In the genomic region with DNA sequence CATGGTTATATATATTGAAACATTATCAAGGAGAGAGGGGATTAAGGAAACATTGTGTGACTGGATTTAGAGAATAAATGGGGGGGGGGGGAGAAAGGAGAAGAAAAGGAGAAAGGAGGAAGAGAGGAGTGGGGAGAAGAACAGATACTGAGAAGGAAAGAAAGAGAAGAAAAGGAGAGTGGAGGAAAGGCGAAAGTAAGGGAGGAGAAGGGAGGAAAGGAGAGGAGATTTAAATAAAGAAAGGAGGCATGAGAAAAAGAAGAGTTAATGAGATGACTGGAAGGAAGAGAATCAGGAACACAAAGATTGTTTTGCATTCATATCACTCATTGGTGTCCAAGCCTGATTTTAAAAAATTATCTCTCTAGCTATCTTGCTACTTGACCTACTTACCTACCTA, we compare ENCODE assay signal across 1 cellular context.
TF ChIP-seq lines count a peak whose summit lies in the region.

No MANE protein-coding gene starts in this region.

TF ChIP-seq in GM23338, 12 proteins besides CTCF, POLR2A, EP300 and RAD21 (continued from another document):
- TF ChIP-seq STAT1 (IDR thresholded peaks at IDR 0.05; ENCODE audit: unreplicated experiment) (no peak), ZNF331 (CRISPR knock-in tag; IDR thresholded peaks at IDR 0.05; ENCODE audit: low read depth) (no peak)
TF ChIP-seq in GM23338: peak in this region for 0.
